Comparison of ENCODE assay signal across 16 cellular contexts in genomic region chr7:130878785-130879184, GRCh38.
A peak's percentile ranks its signal among the peaks of the same experiment; 100 is the strongest.
DNase-seq lines count a peak whose midpoint lies in the region; ATAC-seq and TF ChIP-seq lines count a peak whose summit lies in the region.
"Had no signal": no experiment of that assay in that cellular context is flagged by ENCODE, and none has a peak within 500 bp of the region (broad histone marks: within the 10 kb centered on the region; RNA-seq: fewer than 3 reads in every experiment).

No MANE protein-coding gene starts in this region.

- peaks cover 14% of the 10 kb centered on the region for H3K36me3 ChIP-seq in smooth muscle cell (ENCODE audit: low read depth)

- peak overlapping the region; percentile 14 for H3K4me3 Mint-ChIP-seq in activated T-helper 17 cell treated with anti-CD3 and anti-CD28 coated beads, Interleukin-2, amount 50 U/mL, for 72 hours
- H3K4me3 Mint-ChIP-seq: dendritic cell treated with granulocyte-macrophage colony-stimulating factor and Interleukin-4, amounts not matched to agents 40 ng/mL and 50 ng/mL, for 4 days; naive thymus-derived CD4-positive, alpha-beta T cell had no signal

- peaks cover 100% of the 10 kb centered on the region for H3K36me3 Mint-ChIP-seq in activated T-helper 17 cell treated with anti-CD3 and anti-CD28 coated beads, Interleukin-2, amount 50 U/mL, for 72 hours (ENCODE audit: low read depth)

- H3K27ac Mint-ChIP-seq in activated T-helper 17 cell treated with anti-CD3 and anti-CD28 coated beads, Interleukin-2, amount 50 U/mL, for 72 hours, result peak overlapping the region; percentile 92
- H3K27ac Mint-ChIP-seq: dendritic cell treated with granulocyte-macrophage colony-stimulating factor and Interleukin-4, amounts not matched to agents 40 ng/mL and 50 ng/mL, for 4 days had no signal

- POLR2A ChIA-PET in AG04450 (lab: Yijun Ruan, JAX), result no interaction called here

- no peak for ATAC-seq in activated T-helper 17 cell treated with anti-CD3 and anti-CD28 coated beads, Interleukin-2, amount 50 U/mL, for 72 hours (replicated peaks)
- ATAC-seq in GM19328 (IDR thresholded peaks at IDR 0.05; ENCODE audit: unreplicated experiment), result no peak
- ATAC-seq: naive thymus-derived CD4-positive, alpha-beta T cell had no signal

- H2AFZ ChIP-seq in smooth muscle cell (ENCODE audit: low read depth), result no peak overlapping the region

- H3K4me2 ChIP-seq in smooth muscle cell, result no peak overlapping the region

- CTCF ChIA-PET in AG04450 (lab: Charles Lee), result no interaction called here

- TF ChIP-seq CTCF in AG04450 (IDR thresholded peaks at IDR 0.05; ENCODE audit: low read depth, low read length) (no peak), smooth muscle cell (IDR thresholded peaks at IDR 0.05; ENCODE audit: borderline replicate concordance, insufficient read depth, poor library complexity, severe bottlenecking) (no peak)

- H3K4me1 ChIP-seq in smooth muscle cell (ENCODE audit: low read depth), result peaks cover 9% of the 10 kb centered on the region
- H3K4me1 ChIP-seq: Peyer's patch had no signal

- H3K27me3 Mint-ChIP-seq in activated T-helper 17 cell treated with anti-CD3 and anti-CD28 coated beads, Interleukin-2, amount 50 U/mL, for 72 hours, result no peaks in the 10 kb centered on the region
- H3K27me3 Mint-ChIP-seq: dendritic cell treated with granulocyte-macrophage colony-stimulating factor and Interleukin-4, amounts not matched to agents 40 ng/mL and 50 ng/mL, for 4 days; naive thymus-derived CD4-positive, alpha-beta T cell had no signal

- H3K79me2 ChIP-seq in smooth muscle cell (ENCODE audit: low read depth), result peaks cover 6% of the 10 kb centered on the region

- H3K27ac ChIP-seq in AG04450 (ENCODE audit: low read depth, low read length) (peak overlapping the region; percentile 49), smooth muscle cell (ENCODE audit: low read depth) (no peak overlapping the region)
- H3K27ac ChIP-seq: Peyer's patch had no signal

- H3K9me3 Mint-ChIP-seq in activated T-helper 17 cell treated with anti-CD3 and anti-CD28 coated beads, Interleukin-2, amount 50 U/mL, for 72 hours, result no peaks in the 10 kb centered on the region
- H3K9me3 Mint-ChIP-seq: dendritic cell treated with granulocyte-macrophage colony-stimulating factor and Interleukin-4, amounts not matched to agents 40 ng/mL and 50 ng/mL, for 4 days had no signal

- DNase-seq in AG04450 (ENCODE audit: low read depth, low spot score) (no peak), EH (ENCODE audit: low read depth) (peak; percentile 84), kidney tubule cell (ENCODE audit: low spot score) (peak; percentile 33), smooth muscle cell (lab: John Stamatoyannopoulos, UW; ENCODE audit: unreplicated experiment) (no peak), superior temporal gyrus (ENCODE audit: extremely low spot score) (no peak), NCI-H2081 (lab: John Stamatoyannopoulos, UW) (no peak)
- DNase-seq: Karpas-422; left ventricle myocardium inferior; naive thymus-derived CD4-positive, alpha-beta T cell; NCI-H1694 treated with DMSO at 0.1 percent for 48 hours; NCI-H526 treated with DMSO at 0.1 percent for 48 hours; Peyer's patch; retina had no signal

- H3K9me3 ChIP-seq in AG04450 (ENCODE audit: control insufficient read depth, insufficient read depth, low read length), result no peaks in the 10 kb centered on the region
- no peaks in the 10 kb centered on the region for H3K9me3 ChIP-seq in smooth muscle cell (replicated peaks; ENCODE audit: low read depth)
- H3K9me3 ChIP-seq: left ventricle myocardium inferior, Peyer's patch had no signal

- H3K9ac ChIP-seq in smooth muscle cell (ENCODE audit: low read depth), result no peak overlapping the region

- peaks cover 1% of the 10 kb centered on the region for H3F3A ChIP-seq in smooth muscle cell (ENCODE audit: low read depth)

- WGBS in smooth muscle cell (ENCODE audit: low lambda C conversion rate), result 72% methylated on average over 2 of the region's 2 CpGs

- no peak overlapping the region for H3K4me3 ChIP-seq in AG04450 (ENCODE audit: low read depth, low read length)
- H3K4me3 ChIP-seq in smooth muscle cell, result no peak overlapping the region
- H3K4me3 ChIP-seq: left ventricle myocardium inferior, Peyer's patch had no signal

- peaks cover 37% of the 10 kb centered on the region for H4K20me1 ChIP-seq in smooth muscle cell (ENCODE audit: low read depth)

- H3K27me3 ChIP-seq in AG04450 (ENCODE audit: control insufficient read depth, insufficient read depth, low read length) (no peaks in the 10 kb centered on the region), smooth muscle cell (ENCODE audit: low read depth) (no peaks in the 10 kb centered on the region)
- H3K27me3 ChIP-seq: Peyer's patch had no signal

- peaks cover 32% of the 10 kb centered on the region for H3K4me1 Mint-ChIP-seq in activated T-helper 17 cell treated with anti-CD3 and anti-CD28 coated beads, Interleukin-2, amount 50 U/mL, for 72 hours

Comparison
In these comparisons a context has a peak if more than half of its experiments do, and no peak if none do; other contexts are left out.
1. DNase-seq: peak in EH (single experiment) and kidney tubule cell (single experiment); none in AG04450 (single experiment), smooth muscle cell (single experiment), superior temporal gyrus (single experiment) and NCI-H2081 (0 of 2).